Comparison of ENCODE assay signal across 28 cellular contexts in the genomic region with DNA sequence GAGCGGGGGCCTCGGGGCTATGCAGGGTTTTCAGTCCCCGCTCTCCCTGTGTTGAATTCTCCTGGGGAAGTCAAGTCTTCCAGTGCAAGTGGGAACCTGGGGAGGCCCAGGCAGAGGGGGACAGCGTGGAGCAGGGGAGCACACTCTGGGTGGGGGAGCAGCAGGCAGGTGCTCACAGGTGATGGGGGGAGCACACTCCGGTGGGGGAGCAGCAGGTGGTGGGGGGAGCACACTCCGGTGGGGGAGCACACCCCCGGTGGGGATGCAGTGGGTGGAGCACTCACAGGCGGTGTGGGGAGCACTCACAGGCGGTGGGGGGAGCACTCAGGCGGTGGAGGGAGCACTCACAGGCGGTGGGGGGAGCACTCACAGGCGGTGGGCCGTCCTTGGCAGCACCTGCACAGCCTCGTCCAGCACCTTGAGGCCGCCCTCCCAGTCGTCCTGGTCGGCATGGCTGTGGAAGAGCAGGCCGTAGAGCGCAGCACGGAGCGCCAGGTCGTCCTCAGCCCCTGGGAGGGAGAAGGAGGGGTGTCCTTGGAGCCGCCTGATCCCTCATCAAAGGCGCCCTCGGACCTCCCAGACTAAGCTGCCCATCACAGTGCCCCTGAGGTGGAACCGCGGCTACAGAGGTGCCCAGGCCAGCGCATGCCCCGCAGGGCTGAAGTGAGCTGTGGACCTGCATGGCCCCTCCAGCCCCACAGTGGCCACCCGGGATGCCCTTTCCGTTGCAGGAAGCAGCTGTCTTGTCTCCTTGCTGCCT. TPM values are rescaled to one million over a fixed set of nuclear protein-coding genes. Genes with fewer than 3 reads are reported as not detected.
DNase-seq lines count a peak whose midpoint lies in the region; ATAC-seq and TF ChIP-seq lines count a peak whose summit lies in the region.
"Had no signal": no experiment of that assay in that cellular context is flagged by ENCODE, and none has a peak within 500 bp of the region (broad histone marks: within the 10 kb centered on the region; RNA-seq: fewer than 3 reads in every experiment).

No MANE protein-coding gene starts in this region.

- H3K9me3 Mint-ChIP-seq in natural killer cell treated with Interleukin-12 subunit alpha and Interleukin-12 subunit beta and Interleukin-15 and Interleukin-18, amount 100 ng/mL, for 72 hours = no peaks in the 10 kb centered on the region
- H3K9me3 Mint-ChIP-seq in natural killer cell = peaks cover 0 to 2% of the 10 kb centered on the region in 2 donors
- H3K9me3 Mint-ChIP-seq: activated naive CD8-positive, alpha-beta T cell treated with anti-CD3 and anti-CD28 coated beads, Interleukin-2, amount 10 ng/mL, durations not matched to agents 7 days and 5 days; HFFc6; IgD-negative memory B cell; T-helper 2 cell treated with Interferon-gamma antibody and Interleukin-4, amounts not matched to agents 5 μg/mL and 100 μg/mL, for 36 hours had no signal

- no peak overlapping the region for H3K27ac ChIP-seq in esophagus muscularis mucosa (replicated peaks in 1 of 4)
- H3K27ac ChIP-seq: ascending aorta; BLaER1 treated with 17β-estradiol and CSF1 and Interleukin-3, amounts not matched to agents 10 nM and 100 nM; epithelial cell of prostate; testis had no signal

- ATAC-seq in natural killer cell treated with Interleukin-12 subunit alpha and Interleukin-12 subunit beta and Interleukin-15 and Interleukin-18, amount 100 ng/mL, for 72 hours = peak in 1 of 2 donors; percentile 28
- ATAC-seq in natural killer cell = no peak
- peak; percentile 17 for ATAC-seq in sciatic nerve
- no peak for ATAC-seq in GM21367 (IDR thresholded peaks at IDR 0.05; ENCODE audit: unreplicated experiment)
- ATAC-seq in GM18520 (IDR thresholded peaks at IDR 0.05; ENCODE audit: unreplicated experiment) = no peak
- ATAC-seq: left lobe of liver; stimulated activated naive CD8-positive, alpha-beta T cell treated with anti-CD3 and anti-CD28 coated beads, Interleukin-15, Interleukin-2, amounts not matched to agents 100 U/mL and 50 U/mL, for 24 hours had no signal

- H3K36me3 Mint-ChIP-seq in natural killer cell treated with Interleukin-12 subunit alpha and Interleukin-12 subunit beta and Interleukin-15 and Interleukin-18, amount 100 ng/mL, for 72 hours = no peaks in the 10 kb centered on the region
- H3K36me3 Mint-ChIP-seq in natural killer cell = no peaks in the 10 kb centered on the region
- H3K36me3 Mint-ChIP-seq: activated naive CD8-positive, alpha-beta T cell treated with anti-CD3 and anti-CD28 coated beads, Interleukin-2, amount 10 ng/mL, durations not matched to agents 7 days and 5 days; IgD-negative memory B cell; naive thymus-derived CD4-positive, alpha-beta T cell had no signal

- no peak for TF ChIP-seq EP300 in esophagus muscularis mucosa (IDR thresholded peaks at IDR 0.05)

- no peaks in the 10 kb centered on the region for H3K4me1 ChIP-seq in esophagus muscularis mucosa
- H3K4me1 ChIP-seq: ascending aorta, testis had no signal

- H3K27ac Mint-ChIP-seq in natural killer cell treated with Interleukin-12 subunit alpha and Interleukin-12 subunit beta and Interleukin-15 and Interleukin-18, amount 100 ng/mL, for 72 hours = no peak overlapping the region
- no peak overlapping the region for H3K27ac Mint-ChIP-seq in natural killer cell
- H3K27ac Mint-ChIP-seq: activated naive CD8-positive, alpha-beta T cell treated with anti-CD3 and anti-CD28 coated beads, Interleukin-2, amount 10 ng/mL, durations not matched to agents 7 days and 5 days; HFFc6; IgD-negative memory B cell; naive thymus-derived CD4-positive, alpha-beta T cell; T-helper 2 cell treated with Interferon-gamma antibody and Interleukin-4, amounts not matched to agents 5 μg/mL and 100 μg/mL, for 36 hours had no signal

- H3K4me3 ChIP-seq in esophagus muscularis mucosa = no peak overlapping the region
- H3K4me3 ChIP-seq: ascending aorta; BLaER1 treated with 17β-estradiol and CSF1 and Interleukin-3, amounts not matched to agents 10 nM and 100 nM; testis had no signal

- DNase-seq in natural killer cell treated with Interleukin-12 subunit alpha and Interleukin-12 subunit beta and Interleukin-15 and Interleukin-18, amount 100 ng/mL, for 72 hours (ENCODE audit: low spot score) = peak; percentile 57
- DNase-seq in natural killer cell (no peak), left kidney (ENCODE audit: low read depth, low spot score) (peak; percentile 58), sciatic nerve (ENCODE audit: low spot score) (peak; percentile 46), esophagus muscularis mucosa (ENCODE audit: extremely low spot score) (no peak), Ammon's horn (ENCODE audit: low spot score) (no peak)
- DNase-seq: activated CD4-positive, alpha-beta T cell treated with anti-CD3 and anti-CD28 coated beads for 4 hours; activated naive CD8-positive, alpha-beta T cell treated with anti-CD3 and anti-CD28 coated beads, Interleukin-2, amount 10 ng/mL, durations not matched to agents 7 days and 5 days; cortex of kidney; effector memory CD4-positive, alpha-beta T cell; HFFc6; hypothalamus; midbrain; naive thymus-derived CD4-positive, alpha-beta T cell; NCI-H1436 treated with DMSO at 0.1 percent for 48 hours; NCI-H2081 treated with DMSO at 0.1 percent for 48 hours; NCI-H345; occipital lobe; stimulated activated naive CD8-positive, alpha-beta T cell treated with anti-CD3 and anti-CD28 coated beads, Interleukin-15, Interleukin-2, amounts not matched to agents 100 U/mL and 50 U/mL, for 24 hours; testis had no signal

- 87% methylated on average over 9 of the region's 31 CpGs for WGBS in esophagus muscularis mucosa

- H3K4me1 Mint-ChIP-seq in natural killer cell treated with Interleukin-12 subunit alpha and Interleukin-12 subunit beta and Interleukin-15 and Interleukin-18, amount 100 ng/mL, for 72 hours (ENCODE audit: low read depth in 2 of 2) = peaks cover 0 to 6% of the 10 kb centered on the region in 2 donors
- H3K4me1 Mint-ChIP-seq in natural killer cell = peaks cover 0 to 8% of the 10 kb centered on the region in 2 donors
- H3K4me1 Mint-ChIP-seq: activated naive CD8-positive, alpha-beta T cell treated with anti-CD3 and anti-CD28 coated beads, Interleukin-2, amount 10 ng/mL, durations not matched to agents 7 days and 5 days had no signal

- H3K9me3 ChIP-seq in esophagus muscularis mucosa = no peaks in the 10 kb centered on the region
- H3K9me3 ChIP-seq: ascending aorta; BLaER1 treated with 17β-estradiol and CSF1 and Interleukin-3, amounts not matched to agents 10 nM and 100 nM; testis had no signal

- no peak for TF ChIP-seq POLR2A in esophagus muscularis mucosa (IDR thresholded peaks at IDR 0.05; ENCODE audit: low read depth)

- no peaks in the 10 kb centered on the region for H3K36me3 ChIP-seq in esophagus muscularis mucosa
- H3K36me3 ChIP-seq: ascending aorta; BLaER1 treated with 17β-estradiol and CSF1 and Interleukin-3, amounts not matched to agents 10 nM and 100 nM had no signal

- peaks cover 0 to 44% (median 0%) of the 10 kb centered on the region in 4 donors for H3K27me3 ChIP-seq in esophagus muscularis mucosa
- H3K27me3 ChIP-seq: ascending aorta, testis had no signal

- no peak overlapping the region for H3K4me3 Mint-ChIP-seq in natural killer cell treated with Interleukin-12 subunit alpha and Interleukin-12 subunit beta and Interleukin-15 and Interleukin-18, amount 100 ng/mL, for 72 hours
- no peak overlapping the region for H3K4me3 Mint-ChIP-seq in natural killer cell
- H3K4me3 Mint-ChIP-seq: activated naive CD8-positive, alpha-beta T cell treated with anti-CD3 and anti-CD28 coated beads, Interleukin-2, amount 10 ng/mL, durations not matched to agents 7 days and 5 days; HFFc6; IgD-negative memory B cell; naive thymus-derived CD4-positive, alpha-beta T cell; T-helper 2 cell treated with Interferon-gamma antibody and Interleukin-4, amounts not matched to agents 5 μg/mL and 100 μg/mL, for 36 hours had no signal

- TF ChIP-seq CTCF in natural killer cell (IDR thresholded peaks at IDR 0.05) (no peak), esophagus muscularis mucosa (IDR thresholded peaks at IDR 0.05) (no peak)

- peaks cover 0 to 6% of the 10 kb centered on the region in 2 donors for H3K27me3 Mint-ChIP-seq in natural killer cell treated with Interleukin-12 subunit alpha and Interleukin-12 subunit beta and Interleukin-15 and Interleukin-18, amount 100 ng/mL, for 72 hours
- H3K27me3 Mint-ChIP-seq in natural killer cell (ENCODE audit: low read depth in 2 of 2) = peaks cover 10 to 11% of the 10 kb centered on the region in 2 donors
- H3K27me3 Mint-ChIP-seq: activated naive CD8-positive, alpha-beta T cell treated with anti-CD3 and anti-CD28 coated beads, Interleukin-2, amount 10 ng/mL, durations not matched to agents 7 days and 5 days had no signal

- intact Hi-C loops in natural killer cell (cut with micrococcal nuclease) = no loop called here
- intact Hi-C loops in sciatic nerve (cut with DNase I) = no loop called here
- intact Hi-C loops in esophagus muscularis mucosa (cut with DNase I) = no loop called here

RNA-seq across cellular contexts. Expression of a gene that starts 56.7 kb away (rescaled TPM):
- under 1 TPM in 1 of 2 donors, not detected in 1; 0.19 TPM for total RNA-seq in natural killer cell treated with Interleukin-12 subunit alpha and Interleukin-12 subunit beta and Interleukin-15 and Interleukin-18, amount 100 ng/mL, for 72 hours
- total RNA-seq in natural killer cell (under 1 TPM in 1 of 3 donors, not detected in 2; 0.35 TPM), sciatic nerve (1.1 TPM), esophagus muscularis mucosa (1 to 10 TPM in 1 of 4 donors, under 1 TPM in 3; under 0.01 to 1.3 (median 0.28) TPM)
- total RNA-seq: activated naive CD8-positive, alpha-beta T cell treated with anti-CD3 and anti-CD28 coated beads, Interleukin-2, amount 10 ng/mL, durations not matched to agents 7 days and 5 days; ascending aorta had no signal

Comparison
In these comparisons a context has a peak if more than half of its experiments do, and no peak if none do; other contexts are left out.
1. DNase-seq: peak in natural killer cell treated with Interleukin-12 subunit alpha and Interleukin-12 subunit beta and Interleukin-15 and Interleukin-18, amount 100 ng/mL, for 72 hours (single experiment), left kidney (single experiment) and sciatic nerve (single experiment); none in natural killer cell (single experiment), esophagus muscularis mucosa (single experiment) and Ammon's horn (single experiment).